8 cellular contexts compared by ENCODE assay signal in genomic region chr4:2441393-2442174, GRCh38. TPM values are rescaled to one million over a fixed set of nuclear protein-coding genes. Genes with fewer than 3 reads are reported as not detected.
DNase-seq lines count a peak whose midpoint lies in the region; ATAC-seq and TF ChIP-seq lines count a peak whose summit lies in the region.

No MANE protein-coding gene starts in this region.

- no peak overlapping the region for H3K27ac Mint-ChIP-seq in progenitor cell of endocrine pancreas

- H3K36me3 Mint-ChIP-seq in progenitor cell of endocrine pancreas (ENCODE audit: insufficient read depth) = no peaks in the 10 kb centered on the region

- no peaks in the 10 kb centered on the region for H3K9me3 Mint-ChIP-seq in progenitor cell of endocrine pancreas (ENCODE audit: low read depth)

- ATAC-seq in GM18861 (IDR thresholded peaks at IDR 0.05; ENCODE audit: unreplicated experiment) (peak; percentile 82), HG03159 (IDR thresholded peaks at IDR 0.05; ENCODE audit: unreplicated experiment) (peak; percentile 81), HG03460 (IDR thresholded peaks at IDR 0.05; ENCODE audit: unreplicated experiment) (no peak)

- no peaks in the 10 kb centered on the region for H3K4me1 Mint-ChIP-seq in progenitor cell of endocrine pancreas (ENCODE audit: low read depth)

- H3K9ac ChIP-seq in NT2/D1 (ENCODE audit: insufficient read length, low read depth) = no peak overlapping the region

- DNase-seq in AG10803 (ENCODE audit: low read depth) (peak; percentile 38), NT2/D1 (ENCODE audit: low read depth, low spot score) (peak; percentile 69), activated T-cell treated with anti-CD3 and anti-CD28 coated beads for 1 hour (ENCODE audit: low read depth) (peak; percentile 56), fibroblast of pulmonary artery (ENCODE audit: low read depth) (peak; percentile 70), progenitor cell of endocrine pancreas (ENCODE audit: low spot score, unreplicated experiment) (peak; percentile 45)

- H3K36me3 ChIP-seq in NT2/D1 (ENCODE audit: insufficient read depth, insufficient read length, low read length) = no peaks in the 10 kb centered on the region

- no peak overlapping the region for H3K4me3 Mint-ChIP-seq in progenitor cell of endocrine pancreas (ENCODE audit: low read depth)

- H3K4me1 ChIP-seq in NT2/D1 (ENCODE audit: insufficient read depth, insufficient read length) = peaks cover 18% of the 10 kb centered on the region

- no peaks in the 10 kb centered on the region for H3K27me3 Mint-ChIP-seq in progenitor cell of endocrine pancreas

- no peaks in the 10 kb centered on the region for H3K9me3 ChIP-seq in NT2/D1 (ENCODE audit: insufficient read depth, low read length)

- H3K4me3 ChIP-seq in AG10803 (ENCODE audit: low read length) (no peak overlapping the region), NT2/D1 (ENCODE audit: insufficient read length, low read depth) (no peak overlapping the region), fibroblast of pulmonary artery (replicated peaks; ENCODE audit: low read depth, low read length) (no peak overlapping the region)

- TF ChIP-seq CTCF in AG10803 (conservative IDR thresholded peaks at IDR 0.05; ENCODE audit: low read length) (peak; percentile 60), fibroblast of pulmonary artery (IDR thresholded peaks at IDR 0.05; ENCODE audit: low read length, missing control alignments) (peak; percentile 82), progenitor cell of endocrine pancreas (IDR thresholded peaks at IDR 0.05; ENCODE audit: unreplicated experiment) (peak; percentile 70)

- no peaks in the 10 kb centered on the region for H3K27me3 ChIP-seq in NT2/D1 (ENCODE audit: insufficient read depth, insufficient read length)

RNA-seq across cellular contexts. Expression of gene CFAP99, which starts 22.8 kb away (rescaled TPM):
- not detected in 2 replicates for total RNA-seq in progenitor cell of endocrine pancreas

RNA-seq across cellular contexts. Expression of gene ZFYVE28, which starts 23.1 kb away (rescaled TPM):
- total RNA-seq in progenitor cell of endocrine pancreas = 1.6 and 3.3 TPM in 2 replicates

RNA-seq across cellular contexts. Expression of gene RNF4, which starts 27.3 kb away (rescaled TPM):
- total RNA-seq in progenitor cell of endocrine pancreas = 44.2 and 49.5 TPM in 2 replicates
